ENCODE assay signal across 32 cellular contexts in genomic region chr15:71008250-71008870, GRCh38.
"Had no signal": no experiment of that assay in that cellular context is flagged by ENCODE, and none has a peak within 500 bp of the region (broad histone marks: within the 10 kb centered on the region; RNA-seq: fewer than 3 reads in every experiment).

No MANE protein-coding gene starts in this region.

- FAIRE-seq: astrocyte had no signal

- H3K9me3 ChIP-seq: esophagus squamous epithelium, gastrocnemius medialis, mucosa of descending colon, right lobe of liver, thoracic aorta, vagina had no signal

- H3K27me3 ChIP-seq: brain microvascular endothelial cell, esophagus squamous epithelium, gastrocnemius medialis, right lobe of liver, vagina had no signal

- H3K27ac ChIP-seq: brain microvascular endothelial cell, esophagus squamous epithelium, gastrocnemius medialis, right lobe of liver, skin epidermis, thoracic aorta, vagina, WERI-Rb-1 had no signal

- H3K4me3 ChIP-seq: esophagus squamous epithelium, gastrocnemius medialis, lung, mucosa of descending colon, right lobe of liver, skin epidermis, thoracic aorta, vagina had no signal

- H3K36me3 ChIP-seq: brain microvascular endothelial cell, esophagus squamous epithelium, gastrocnemius medialis, right lobe of liver, thoracic aorta, vagina, WERI-Rb-1 had no signal

- DNase-seq: activated CD4-positive, alpha-beta T cell treated with anti-CD3 and anti-CD28 coated beads for 48 hours; activated CD8-positive, alpha-beta T cell treated with anti-CD3 and anti-CD28 coated beads for 36 hours; activated gamma-delta T cell treated with Interleukin-2 at 50 U/mL for 16 hours; activated naive CD4-positive, alpha-beta T cell treated with anti-CD3 and anti-CD28 coated beads, Interleukin-2, amount 50 U/mL, for 16 hours; activated T-cell treated with anti-CD3 and anti-CD28 coated beads, Interleukin-2, amount 50 U/mL, for 4 hours; amniotic stem cell; brain microvascular endothelial cell; central memory CD4-positive, alpha-beta T cell; endodermal cell; esophagus squamous epithelium; gastrocnemius medialis; glutamatergic neuron; hippocampal formation; mucosa of descending colon; right lobe of liver; stimulated activated CD4-positive, alpha-beta T cell treated with anti-CD3 and anti-CD28 coated beads, Interleukin-12 subunit alpha, Interleukin-12 subunit beta, amount 100 ng/mL, for 4 hours; stimulated activated CD4-positive, alpha-beta T cell treated with anti-CD3 and anti-CD28 coated beads, Interleukin-4, amount 100 ng/mL, for 1 hour; stimulated activated naive CD8-positive, alpha-beta T cell treated with anti-CD3 and anti-CD28 coated beads, Interleukin-15, Interleukin-2, amounts not matched to agents 100 U/mL and 50 U/mL, for 24 hours; SW 1271; T-helper 17 cell; T1000; trophoblast cell; WERI-Rb-1 had no signal

- ATAC-seq: activated CD4-positive, CD25-positive, alpha-beta regulatory T cell treated with anti-CD3 and anti-CD28 coated beads, Interleukin-2, amount 50 U/mL, for 24 hours; activated CD8-positive, alpha-beta T cell treated with anti-CD3 and anti-CD28 coated beads for 36 hours; activated T-cell treated with anti-CD3 and anti-CD28 coated beads, Interleukin-2, amount 50 U/mL, for 4 hours; activated T-helper 17 cell treated with anti-CD3 and anti-CD28 coated beads, Interleukin-2, amount 50 U/mL, for 72 hours; gastrocnemius medialis; left lobe of liver; mucosa of descending colon; natural killer cell treated with Interleukin-12 subunit alpha and Interleukin-12 subunit beta and Interleukin-15 and Interleukin-18, amount 100 ng/mL, for 72 hours; right lobe of liver; stimulated activated naive CD8-positive, alpha-beta T cell treated with anti-CD3 and anti-CD28 coated beads, Interleukin-15, Interleukin-2, amounts not matched to agents 100 U/mL and 50 U/mL, for 24 hours; T-helper 17 cell had no signal

- H3K4me1 ChIP-seq: gastrocnemius medialis, right lobe of liver, vagina had no signal
